In genomic region chr20:41118632-41119031, GRCh38 we compare ENCODE assay signal across 26 cellular contexts. TPM values are rescaled to one million over a fixed set of nuclear protein-coding genes. Genes with fewer than 3 reads are reported as not detected.
DNase-seq lines count a peak whose midpoint lies in the region; ATAC-seq, FAIRE-seq and TF ChIP-seq lines count a peak whose summit lies in the region.
"Had no signal": no experiment of that assay in that cellular context is flagged by ENCODE, and none has a peak within 500 bp of the region (broad histone marks: within the 10 kb centered on the region; RNA-seq: fewer than 3 reads in every experiment).

No MANE protein-coding gene starts in this region.

- no peak overlapping the region for H3K4me2 ChIP-seq in HepG2 (ENCODE audit: low read depth, low read length)
- no peak overlapping the region for H3K4me2 ChIP-seq in GM12878 (ENCODE audit: control insufficient read depth, insufficient read depth)
- H3K4me2 ChIP-seq: BLaER1 treated with 17β-estradiol and CSF1 and Interleukin-3, amounts not matched to agents 10 nM and 100 nM; neural progenitor cell had no signal

- H3K36me3 ChIP-seq in HepG2 (replicated peaks in 1 of 2; ENCODE audit: control insufficient read depth in 1 of 2, insufficient read depth in 2 of 2, low read length in 2 of 2) = peaks cover 56 to 87% of the 10 kb centered on the region in 2 experiments
- H3K36me3 ChIP-seq in right lobe of liver = peaks cover 3 to 87% (median 55%) of the 10 kb centered on the region in 4 donors
- H3K36me3 ChIP-seq in GM12878 (ENCODE audit: control insufficient read depth in 2 of 2, insufficient read depth in 2 of 2, low read length in 1 of 2) = peaks cover 29 to 58% of the 10 kb centered on the region in 2 experiments

- H3K27me3 ChIP-seq in HepG2 (ENCODE audit: control insufficient read depth in 1 of 2, insufficient read depth in 2 of 2, low read length in 2 of 2) = no peaks in the 10 kb centered on the region
- no peaks in the 10 kb centered on the region for H3K27me3 ChIP-seq in right lobe of liver
- H3K27me3 ChIP-seq in GM12878 (replicated peaks in 1 of 2; ENCODE audit: control insufficient read depth in 2 of 2, insufficient read depth in 2 of 2, low read length in 1 of 2) = no peaks in the 10 kb centered on the region
- H3K27me3 ChIP-seq: BLaER1 treated with 17β-estradiol and CSF1 and Interleukin-3, amounts not matched to agents 10 nM and 100 nM; brain microvascular endothelial cell; MG63; neural progenitor cell had no signal

- FAIRE-seq in HepG2 (lab: Jason Lieb, UNC) (no peak), GM12878 (lab: Jason Lieb, UNC) (no peak)
- FAIRE-seq: H1 had no signal

- 95% methylated on average over 3 of the region's 3 CpGs for WGBS in HepG2 (ENCODE audit: low lambda C conversion rate)
- 77% methylated on average over 3 of the region's 3 CpGs for whole genome bisulfite sequencing in right lobe of liver (ENCODE audit: insufficient coverage, low coverage, low lambda C conversion rate, missing lambda C conversion rate)
- WGBS in GM12878 (ENCODE audit: insufficient coverage, insufficient replicate concordance, low lambda C conversion rate, missing lambda C conversion rate) = 84% methylated on average over 3 of the region's 3 CpGs

- TF ChIP-seq POLR2A in HepG2 (IDR thresholded peaks at IDR 0.05; ENCODE audit: insufficient read depth in 1 of 2, low read depth in 2 of 2, low read length in 2 of 2) = no peak
- no peak for TF ChIP-seq POLR2A in right lobe of liver (IDR thresholded peaks at IDR 0.05)
- TF ChIP-seq POLR2A in GM12878 (IDR thresholded peaks at IDR 0.05; ENCODE audit: low read depth, low read length) = no peak

- no peak for TF ChIP-seq EP300 in HepG2 (IDR thresholded peaks at IDR 0.05; ENCODE audit: low read depth in 2 of 2, low read length in 2 of 2)
- no peak for TF ChIP-seq EP300 in HepG2 (CRISPR knock-in tag; IDR thresholded peaks at IDR 0.05; ENCODE audit: borderline replicate concordance)
- TF ChIP-seq EP300 in GM12878 (IDR thresholded peaks at IDR 0.05; ENCODE audit: borderline replicate concordance in 1 of 2, control insufficient read depth in 1 of 2, low read depth in 2 of 2, low read length in 2 of 2) = no peak

- no peak overlapping the region for H2AFZ ChIP-seq in HepG2 (ENCODE audit: low read length)
- no peak overlapping the region for H2AFZ ChIP-seq in GM12878 (ENCODE audit: control insufficient read depth, low read depth, low read length)
- H2AFZ ChIP-seq: neural progenitor cell had no signal

- intact Hi-C loops in HepG2 (cut with micrococcal nuclease; ENCODE audit: unreplicated experiment) (no loop called here), right lobe of liver (cut with DNase I) (no loop called here), GM12878 (cut with micrococcal nuclease; ENCODE audit: unreplicated experiment) (no loop called here)

- peaks cover 7% of the 10 kb centered on the region; the same call in 1 of the 2 replicates for H3K4me1 ChIP-seq in HepG2 (ENCODE audit: insufficient read depth, low read length)
- H3K4me1 ChIP-seq in right lobe of liver = peaks cover 0 to 6% (median 0%) of the 10 kb centered on the region in 4 donors
- no peaks in the 10 kb centered on the region for H3K4me1 ChIP-seq in GM12878 (ENCODE audit: control insufficient read depth, insufficient read depth, low read length)
- H3K4me1 ChIP-seq: BLaER1 treated with 17β-estradiol and CSF1 and Interleukin-3, amounts not matched to agents 10 nM and 100 nM; neural progenitor cell had no signal

- TF ChIP-seq RAD21 in HepG2 (CRISPR knock-in tag; IDR thresholded peaks at IDR 0.05) (no peak), GM12878 (IDR thresholded peaks at IDR 0.05; ENCODE audit: insufficient read depth, low read depth, low read length) (no peak)

- SMC1A ChIA-PET in GM12878 (lab: Charles Lee; ENCODE audit: uncharacterized antibody, unreplicated experiment) = interaction anchor here (1.2 kb wide), 1 partner anchor 16 kb away, joined by 3 read pairs; no protein-coding TSS in a partner anchor

- H4K20me1 ChIP-seq in HepG2 (ENCODE audit: insufficient read depth, low read length) (no peaks in the 10 kb centered on the region), GM12878 (ENCODE audit: control insufficient read depth, insufficient read depth) (no peaks in the 10 kb centered on the region)

- POLR2A ChIA-PET in HepG2 (lab: Yijun Ruan, JAX) (no interaction called here), GM12878 (lab: Charles Lee) (no interaction called here)

- no peak for ATAC-seq in HepG2
- ATAC-seq in right lobe of liver = no peak
- no peak for ATAC-seq in GM12878
- ATAC-seq: activated CD8-positive, alpha-beta memory T cell treated with anti-CD3 and anti-CD28 coated beads, Interleukin-2, amount 10 ng/mL, durations not matched to agents 7 days and 5 days; sciatic nerve had no signal

- CTCF ChIA-PET in HepG2 (lab: Yijun Ruan, JAX; ENCODE audit: low intra/inter-chr PET ratio, low total read pairs) (no interaction called here), GM12878 (lab: Yijun Ruan, JAX) (interaction anchor here (1.2 to 3.8 kb wide), 3 partner anchors 16 to 155 kb away, joined by 3 to 16 read pairs (median 3); no protein-coding TSS in a partner anchor)

- H3K4me3 ChIP-seq in HepG2 (replicated peaks in 1 of 3; ENCODE audit: insufficient read depth in 1 of 3, low read depth in 2 of 3, low read length in 3 of 3) (no peak overlapping the region), right lobe of liver (no peak overlapping the region), GM12878 (no peak overlapping the region), fibroblast of the aortic adventitia (ENCODE audit: low read depth, low read length) (no peak overlapping the region)
- H3K4me3 ChIP-seq: BLaER1 treated with 17β-estradiol and CSF1 and Interleukin-3, amounts not matched to agents 10 nM and 100 nM; MG63; neural progenitor cell had no signal

- no peak for DNase-seq in HepG2 (ENCODE audit: low spot score)
- no peak for DNase-seq in right lobe of liver
- no peak for DNase-seq in GM12878 (ENCODE audit: low read depth, low spot score)
- peak; percentile 31 for DNase-seq in fibroblast of the aortic adventitia (ENCODE audit: low read depth)
- no peak for DNase-seq in NCI-H2107 (lab: John Stamatoyannopoulos, UW)
- no peak for DNase-seq in NCI-H2107 treated with DMSO at 0.1 percent for 48 hours (lab: John Stamatoyannopoulos, UW; ENCODE audit: unreplicated experiment)
- DNase-seq in NCI-H345 treated with DMSO at 0.1 percent for 48 hours (lab: John Stamatoyannopoulos, UW; ENCODE audit: unreplicated experiment) = no peak
- no peak for DNase-seq in NCI-H748 (lab: John Stamatoyannopoulos, UW; ENCODE audit: unreplicated experiment)
- DNase-seq: ACHN; activated CD4-positive, alpha-beta T cell treated with anti-CD3 and anti-CD28 coated beads for 1 hour; activated CD8-positive, alpha-beta memory T cell treated with anti-CD3 and anti-CD28 coated beads, Interleukin-2, amount 10 ng/mL, durations not matched to agents 7 days and 5 days; brain microvascular endothelial cell; Calu3; immature natural killer cell; MG63; NCI-H1417 treated with DMSO at 0.1 percent for 48 hours; NCI-H2171 treated with DMSO at 0.1 percent for 48 hours; NCI-H82; posterior cingulate gyrus; SHP77 treated with DMSO at 0.1 percent for 48 hours; stimulated activated CD4-positive, alpha-beta T cell treated with anti-CD3 and anti-CD28 coated beads, Interleukin-15, amount 100 ng/mL, for 24 hours; stimulated activated CD8-positive, alpha-beta memory T cell treated with anti-CD3 and anti-CD28 coated beads, Interleukin-4, amount 100 ng/mL, for 48 hours had no signal

- H3K27ac ChIP-seq in HepG2 (ENCODE audit: extremely low read length, insufficient read depth, low read length) = no peak overlapping the region
- H3K27ac ChIP-seq in right lobe of liver = no peak overlapping the region
- H3K27ac ChIP-seq in GM12878 (ENCODE audit: control insufficient read depth, insufficient read depth) = no peak overlapping the region
- H3K27ac ChIP-seq: BLaER1 treated with 17β-estradiol and CSF1 and Interleukin-3, amounts not matched to agents 10 nM and 100 nM; brain microvascular endothelial cell; neural progenitor cell had no signal

- in situ Hi-C loops in HepG2 (cut with HindIII; ENCODE audit: extremely low pct_ligation_motif_present, low pct_unique_long_range_greater_than_20kb) (no loop called here), GM12878 (cut with MboI) (no loop called here)

- TF ChIP-seq CTCF in HepG2 (CRISPR knock-in tag; IDR thresholded peaks at IDR 0.05) (no peak), right lobe of liver (IDR thresholded peaks at IDR 0.05) (no peak), GM12878 (IDR thresholded peaks at IDR 0.05 in 2 of 3, conservative IDR thresholded peaks at IDR 0.05 in 1 of 3; ENCODE audit: control insufficient read depth in 2 of 3, extremely low read depth in 1 of 3, insufficient read depth in 1 of 3, low read depth in 3 of 3, low read length in 3 of 3) (no peak), fibroblast of the aortic adventitia (IDR thresholded peaks at IDR 0.05; ENCODE audit: insufficient read depth, low read length) (no peak)

- H3K9me3 ChIP-seq in HepG2 (ENCODE audit: low read length) (no peaks in the 10 kb centered on the region), right lobe of liver (no peaks in the 10 kb centered on the region), GM12878 (replicated peaks; ENCODE audit: control insufficient read depth, insufficient read depth, low read length) (no peaks in the 10 kb centered on the region)
- H3K9me3 ChIP-seq: BLaER1 treated with 17β-estradiol and CSF1 and Interleukin-3, amounts not matched to agents 10 nM and 100 nM; MG63 had no signal

- RAD21 ChIA-PET in GM12878 (lab: Charles Lee; ENCODE audit: unreplicated experiment) = no interaction called here

- H3K9ac ChIP-seq in HepG2 (ENCODE audit: insufficient read depth, low read depth, low read length) (no peak overlapping the region), GM12878 (ENCODE audit: control insufficient read depth, insufficient read depth, low read length) (no peak overlapping the region)
- H3K9ac ChIP-seq: BLaER1 treated with 17β-estradiol and CSF1 and Interleukin-3, amounts not matched to agents 10 nM and 100 nM; neural progenitor cell had no signal

- BruUV-seq in HepG2 (replicated peaks; lab: Mats Ljungman, UMichigan) (TSS peak; percentile 32), GM12878 (replicated peaks; lab: Mats Ljungman, UMichigan) (TSS peak; percentile 14)

- H3K79me2 ChIP-seq in HepG2 (ENCODE audit: insufficient read depth, low read length) (no peaks in the 10 kb centered on the region), GM12878 (ENCODE audit: control insufficient read depth, insufficient read depth, low read length) (no peaks in the 10 kb centered on the region)

RNA-seq across cellular contexts. Expression of gene PLCG1, which starts 18.7 kb away (rescaled TPM):
- total RNA-seq in HepG2 (2016; rRNA removed; fragmentation: Illumina TruSeq; extraction: Trizol) (53.1 and 85.3 TPM in 2 replicates), right lobe of liver (10 to 100 TPM in 5 of 6 experiments, 1 to 10 TPM in 1; 9.5 to 22.6 (median 16.6) TPM), GM12878 (2014; rRNA removed) (48.4 and 55.4 TPM in 2 replicates), GM12878 (2014; rRNA removed; fragmentation: Illumina TruSeq; extraction: Trizol) (39.3 and 39.5 TPM in 2 replicates), GM12878 (2021) (78.6 and 85.4 TPM in 2 replicates), fibroblast of the aortic adventitia (ENCODE audit: low replicate concordance) (38.0 and 56.4 TPM in 2 replicates)
- total RNA-seq in HepG2 (2016; cell fraction: cytosol; rRNA removed; fragmentation: Illumina TruSeq; extraction: Trizol; ENCODE audit: low read depth) = 8.3 and 10.2 TPM in 2 replicates
- total RNA-seq in HepG2 (2016; cell fraction: insoluble cytoplasmic fraction; rRNA removed; fragmentation: Illumina TruSeq; extraction: Trizol) = 43.2 and 85.3 TPM in 2 replicates
- 23.6 and 25.9 TPM in 2 replicates for total RNA-seq in HepG2 (2016; cell fraction: membrane; rRNA removed; fragmentation: Illumina TruSeq; extraction: Trizol)
- total RNA-seq in HepG2 (2016; cell fraction: nucleus; rRNA removed; fragmentation: Illumina TruSeq; extraction: Trizol) = 119 and 141 TPM in 2 replicates
- polyA plus RNA-seq in HepG2 (2011; rRNA removed) (158 and 207 TPM in 2 replicates), GM12878 (2011; rRNA removed) (61.7 and 114 TPM in 2 replicates), GM12878 (2014; fragmentation: Illumina TruSeq; extraction: Trizol) (29.2 and 51.0 TPM in 2 replicates), GM12878 (2014; fragmentation: Nextera tagmentation; extraction: Ambion mirVana) (1 to 10 TPM; 2.6 to 3.0 TPM), GM12878 (2014; rRNA removed) (70.4 and 85.0 TPM in 2 replicates), GM12878 (2016; fragmentation: Nextera tagmentation; extraction: Ambion mirVana) (10 to 100 TPM; 12.8 to 13.0 TPM)
- 50.7 and 54.7 TPM in 2 replicates for polyA plus RNA-seq in HepG2 (2011; cell fraction: cytosol; rRNA removed)
- 1,608 and 1,708 TPM in 2 replicates for polyA plus RNA-seq in HepG2 (2011; cell fraction: nucleus; rRNA removed)
- polyA plus RNA-seq in HepG2 (2012) = 152 and 164 TPM in 2 replicates
- polyA plus RNA-seq in HepG2 (2016; cell fraction: cytosol; fragmentation: Illumina TruSeq; extraction: Trizol; ENCODE audit: low read depth) = 3.6 and 4.0 TPM in 2 replicates
- 54.2 and 61.1 TPM in 2 replicates for polyA plus RNA-seq in HepG2 (2016; cell fraction: insoluble cytoplasmic fraction; fragmentation: Illumina TruSeq; extraction: Trizol; ENCODE audit: low read depth)
- polyA plus RNA-seq in HepG2 (2016; cell fraction: membrane; fragmentation: Illumina TruSeq; extraction: Trizol; ENCODE audit: low read depth) = 12.4 and 12.5 TPM in 2 replicates
- polyA plus RNA-seq in HepG2 (2016; cell fraction: nucleus; fragmentation: Illumina TruSeq; extraction: Trizol; ENCODE audit: insufficient read depth, low read depth) = 371 and 407 TPM in 2 replicates
- 74.2 and 219 TPM in 2 replicates for polyA minus RNA-seq in HepG2 (2011; rRNA and poly(A)+ RNA removed; ENCODE audit: low replicate concordance)
- 77.9 and 95.1 TPM in 2 replicates for polyA minus RNA-seq in HepG2 (2011; cell fraction: cytosol; rRNA and poly(A)+ RNA removed)
- 286 and 292 TPM in 2 replicates for polyA minus RNA-seq in HepG2 (2011; cell fraction: nucleus; rRNA and poly(A)+ RNA removed)
- total RNA-seq in GM12878 (2013; cell fraction: nucleolus; rRNA removed) = 292 and 309 TPM in 2 replicates
- 53.5 TPM for polyA plus RNA-seq in GM12878 (2011; ENCODE audit: low read depth)
- polyA plus RNA-seq in GM12878 (2011; cell fraction: cytosol; rRNA removed) = 117 and 135 TPM in 2 replicates
- polyA plus RNA-seq in GM12878 (2011; cell fraction: nucleus; rRNA removed) = 795 and 878 TPM in 2 replicates
- polyA plus RNA-seq in GM12878 (2012) = 67.5 and 102 TPM in 2 replicates
- 123 and 185 TPM in 2 replicates for polyA minus RNA-seq in GM12878 (2011; rRNA and poly(A)+ RNA removed)
- 60.8 and 65.4 TPM in 2 replicates for polyA minus RNA-seq in GM12878 (2011; cell fraction: cytosol; rRNA and poly(A)+ RNA removed)
- 200 and 222 TPM in 2 replicates for polyA minus RNA-seq in GM12878 (2011; cell fraction: nucleus; rRNA and poly(A)+ RNA removed)
